Comparison of ENCODE assay signal across 8 cellular contexts in genomic region chr1:39738622-39739366, GRCh38. TPM values are rescaled to one million over a fixed set of nuclear protein-coding genes. Genes with fewer than 3 reads are reported as not detected.
DNase-seq lines count a peak whose midpoint lies in the region; ATAC-seq, FAIRE-seq and TF ChIP-seq lines count a peak whose summit lies in the region.

PPIE (plus strand) TSS chr1:39738882; CDS start chr1:39738901, 19 bp downstream.

- H3K36me3 ChIP-seq in KMS-11 (ENCODE audit: insufficient read depth), result no peaks in the 10 kb centered on the region; the same call in 1 of the 2 replicates
- peaks cover 16 to 38% (median 25%) of the 10 kb centered on the region in 4 donors for H3K36me3 ChIP-seq in esophagus muscularis mucosa
- H3K36me3 ChIP-seq in muscle layer of duodenum (ENCODE audit: control insufficient read depth in 1 of 2, insufficient read depth in 2 of 2, low read length in 2 of 2), result peaks cover 27 to 31% of the 10 kb centered on the region in 2 donors

- H3K9me3 ChIP-seq in esophagus muscularis mucosa (no peaks in the 10 kb centered on the region), muscle layer of duodenum (ENCODE audit: control insufficient read depth in 1 of 2, low read length in 2 of 2) (no peaks in the 10 kb centered on the region)

- no peaks in the 10 kb centered on the region for H4K20me1 ChIP-seq in KMS-11 (ENCODE audit: insufficient read depth)

- no peaks in the 10 kb centered on the region for H3K27me3 ChIP-seq in KMS-11 (ENCODE audit: insufficient read depth, low read depth)
- H3K27me3 ChIP-seq in esophagus muscularis mucosa, result peaks cover 0 to 6% (median 0%) of the 10 kb centered on the region in 4 donors
- H3K27me3 ChIP-seq in muscle layer of duodenum (ENCODE audit: low read depth, low read length), result no peaks in the 10 kb centered on the region

- DNase-seq in COLO829 (ENCODE audit: low spot score) (peak; percentile 81), RCC 7860 (ENCODE audit: low spot score) (peak; percentile 46), esophagus muscularis mucosa (ENCODE audit: extremely low spot score) (peak; percentile 97)
- DNase-seq in activated T-cell treated with anti-CD3 and anti-CD28 coated beads, Interleukin-2, amount 50 U/mL, for 48 hours, result peak; percentile 97 to 98
- peak; percentile 97 for DNase-seq in stimulated activated CD8-positive, alpha-beta memory T cell treated with anti-CD3 and anti-CD28 coated beads, Interleukin-7, amount 100 ng/mL, for 24 hours (ENCODE audit: low read depth)

- peak within 1 kb of the TSS; percentile 97 for H3K4me2 ChIP-seq in KMS-11

- peak within 1 kb of the TSS; percentile 74; the same call in 1 of the 2 replicates for H3K9ac ChIP-seq in KMS-11

- WGBS in esophagus muscularis mucosa, result under 1% methylated on average over 35 of the region's 52 CpGs

- TF ChIP-seq POLR2A in esophagus muscularis mucosa (IDR thresholded peaks at IDR 0.05; ENCODE audit: low read depth), result no peak

- peaks cover 65% of the 10 kb centered on the region for H3K4me1 ChIP-seq in KMS-11 (ENCODE audit: low read depth, poor library complexity, severe bottlenecking)
- H3K4me1 ChIP-seq in esophagus muscularis mucosa, result peaks cover 9 to 28% (median 25%) of the 10 kb centered on the region in 4 donors
- H3K4me1 ChIP-seq in muscle layer of duodenum (ENCODE audit: control insufficient read depth in 1 of 2, insufficient read depth in 2 of 2, low read length in 2 of 2), result peaks cover 8 to 17% of the 10 kb centered on the region in 2 donors

- TF ChIP-seq CTCF in KMS-11 (conservative IDR thresholded peaks at IDR 0.05; ENCODE audit: low read depth, low read length), result no peak
- no peak for TF ChIP-seq CTCF in esophagus muscularis mucosa (IDR thresholded peaks at IDR 0.05)

- H3K4me3 ChIP-seq in KMS-11 (IDR thresholded peaks at IDR 0.05; ENCODE audit: insufficient read depth, low read depth, low read length) (peak within 1 kb of the TSS; percentile 71), esophagus muscularis mucosa (peak within 1 kb of the TSS; percentile 63 to 87 (median 78)), muscle layer of duodenum (ENCODE audit: low read depth in 1 of 2, low read length in 2 of 2) (peak within 1 kb of the TSS; percentile 82 to 94)

- FAIRE-seq in RCC 7860 (lab: Jason Lieb, UNC), result no peak

- intact Hi-C loops in esophagus muscularis mucosa (cut with DNase I), result no loop called here

- peaks cover 16% of the 10 kb centered on the region for H3K79me2 ChIP-seq in KMS-11 (ENCODE audit: insufficient read depth, low read depth)

- no peak for TF ChIP-seq EP300 in esophagus muscularis mucosa (IDR thresholded peaks at IDR 0.05)

- H2AFZ ChIP-seq in KMS-11 (ENCODE audit: low read depth), result peak within 1 kb of the TSS; percentile 72

- H3K27ac ChIP-seq in KMS-11 (peak within 1 kb of the TSS; percentile 50), esophagus muscularis mucosa (replicated peaks in 1 of 4) (peak within 1 kb of the TSS; percentile 68 to 82 (median 75)), muscle layer of duodenum (ENCODE audit: low read length) (peak within 1 kb of the TSS; percentile 57)

- peak; percentile 83 for ATAC-seq in GM21529 (IDR thresholded peaks at IDR 0.05; ENCODE audit: unreplicated experiment)

RNA-seq across cellular contexts. Expression of gene PPIE, which starts in this region (rescaled TPM):
- 10 to 100 TPM; 30.3 to 42.0 (median 37.9) TPM for total RNA-seq in esophagus muscularis mucosa

Comparison
In these comparisons a context has a peak if more than half of its experiments do, and no peak if none do; other contexts are left out.
1. Peak in every context shown above with its lines: DNase-seq, ATAC-seq, H3K4me3 ChIP-seq and H3K27ac ChIP-seq.
2. DNase-seq: peak in every context shown above with its lines; median percentile 98 in activated T-cell treated with anti-CD3 and anti-CD28 coated beads, Interleukin-2, amount 50 U/mL, for 48 hours; 97 in esophagus muscularis mucosa; 97 in stimulated activated CD8-positive, alpha-beta memory T cell treated with anti-CD3 and anti-CD28 coated beads, Interleukin-7, amount 100 ng/mL, for 24 hours; 81 in COLO829; 46 in RCC 7860.